Comparison of ENCODE assay signal across 8 cellular contexts in the genomic region with DNA sequence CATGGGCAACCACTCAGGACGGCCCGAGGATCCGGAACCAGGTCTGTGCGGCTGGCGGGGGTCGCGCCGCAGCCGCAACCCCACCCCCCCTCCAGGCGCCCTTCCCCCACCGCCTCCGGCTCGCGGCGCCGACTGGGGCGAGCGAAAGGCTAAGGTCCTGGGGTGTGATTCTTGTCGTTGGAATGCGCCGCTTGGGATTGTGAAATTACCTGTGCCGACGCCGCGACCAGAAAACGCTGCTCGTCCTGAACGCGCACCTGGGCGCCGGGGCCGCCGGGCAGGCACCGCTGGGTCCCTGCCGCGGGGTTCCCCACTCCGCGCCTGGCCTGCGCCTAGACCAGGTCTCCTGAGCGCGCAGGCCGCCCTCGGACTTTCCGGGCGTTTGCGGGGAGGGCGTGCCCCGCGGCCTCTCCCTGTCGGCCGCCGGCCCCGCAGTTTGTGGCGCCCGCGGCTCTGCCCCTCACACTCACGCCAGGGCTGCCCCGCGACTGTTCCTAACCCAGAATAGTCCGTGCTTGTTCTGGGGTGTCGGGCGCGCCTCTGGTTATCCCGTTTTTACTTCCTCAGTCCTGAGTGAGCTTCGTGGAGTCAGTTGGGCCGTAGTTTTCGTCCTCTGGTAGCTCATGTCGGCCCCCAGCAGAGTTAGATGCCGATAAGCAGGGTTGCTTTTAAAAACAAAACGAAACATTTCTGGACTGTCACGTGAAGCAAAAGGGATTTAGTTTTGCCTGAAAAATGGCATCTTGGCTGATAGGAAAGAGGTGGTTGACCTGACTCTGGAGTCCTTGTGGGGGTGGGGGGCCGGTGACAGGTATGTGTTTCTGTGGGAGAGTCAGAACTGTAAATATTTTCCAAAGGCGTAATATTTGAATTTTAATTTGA.
DNase-seq lines count a peak whose midpoint lies in the region; ATAC-seq and TF ChIP-seq lines count a peak whose summit lies in the region.

No MANE protein-coding gene starts in this region.

- H3K9me3 ChIP-seq in Karpas-422 (ENCODE audit: low read length) (no peaks in the 10 kb centered on the region), ovary (no peaks in the 10 kb centered on the region)

- TF ChIP-seq POLR2A in ovary (IDR thresholded peaks at IDR 0.05) = no peak

- H3K27ac Mint-ChIP-seq in glutamatergic neuron (ENCODE audit: unreplicated experiment) = peak overlapping the region; percentile 41

- WGBS in ovary, 3 donors = 1 to 2% (median 1%) methylated on average over 33 to 73 of the region's 73 CpGs

- peak overlapping the region; percentile 81 for H3K4me3 ChIP-seq in GM12875 (ENCODE audit: low read depth, low read length)
- H3K4me3 ChIP-seq in Karpas-422 (ENCODE audit: low read length) = peak overlapping the region; percentile 55; the same call in 1 of the 2 replicates
- peak overlapping the region; percentile 70 for H3K4me3 ChIP-seq in ovary

- ATAC-seq in GM21825 (IDR thresholded peaks at IDR 0.05; ENCODE audit: unreplicated experiment) = peak; percentile 25

- TF ChIP-seq CTCF in GM12875 (IDR thresholded peaks at IDR 0.05; ENCODE audit: borderline replicate concordance, insufficient read depth, low read depth, low read length) = no peak
- TF ChIP-seq CTCF in glutamatergic neuron (IDR thresholded peaks at IDR 0.05; ENCODE audit: partially characterized antibody, unreplicated experiment) = no peak
- no peak for TF ChIP-seq CTCF in ovary (IDR thresholded peaks at IDR 0.05)

- H3K4me1 Mint-ChIP-seq in glutamatergic neuron (ENCODE audit: low read depth, unreplicated experiment) = peaks cover 1% of the 10 kb centered on the region

- H3K36me3 ChIP-seq in Karpas-422 (ENCODE audit: insufficient read depth, low read length) = no peaks in the 10 kb centered on the region
- H3K36me3 ChIP-seq in ovary = no peaks in the 10 kb centered on the region

- no peak for TF ChIP-seq EP300 in ovary (IDR thresholded peaks at IDR 0.05)

- no peaks in the 10 kb centered on the region for H3K36me3 Mint-ChIP-seq in glutamatergic neuron (ENCODE audit: unreplicated experiment)

- H3K27ac ChIP-seq in Karpas-422 (ENCODE audit: low read length) (no peak overlapping the region), ovary (peak overlapping the region; percentile 18 to 74)

- no peak overlapping the region for H2AFZ ChIP-seq in Karpas-422 (ENCODE audit: low read length)

- H3K4me1 ChIP-seq in Karpas-422 (ENCODE audit: low read length) = peaks cover 20% of the 10 kb centered on the region
- H3K4me1 ChIP-seq in ovary (ENCODE audit: insufficient read depth) = peaks cover 12% of the 10 kb centered on the region

- 0 out of 2 replicates have a peak overlapping the region, but pooled peaks have one; percentile 31 for H3K9ac ChIP-seq in Karpas-422 (ENCODE audit: low read length)

- no peaks in the 10 kb centered on the region for H3K9me2 ChIP-seq in Karpas-422 (replicated peaks; ENCODE audit: insufficient read depth, low read length)

- no peaks in the 10 kb centered on the region for H4K20me1 ChIP-seq in Karpas-422 (ENCODE audit: insufficient read depth, low read depth, low read length)

- H3K27me3 Mint-ChIP-seq in glutamatergic neuron (ENCODE audit: unreplicated experiment) = peaks cover 3% of the 10 kb centered on the region

- H3K27me3 ChIP-seq in Karpas-422 (ENCODE audit: low read length) = no peaks in the 10 kb centered on the region
- H3K27me3 ChIP-seq in ovary = no peaks in the 10 kb centered on the region

- intact Hi-C loops in ovary (cut with DNase I) = no loop called here

- H3K4me2 ChIP-seq in Karpas-422 (ENCODE audit: low read depth, low read length, poor library complexity, severe bottlenecking) = peak overlapping the region; percentile 50

- peaks cover 3% of the 10 kb centered on the region for H3K9me3 Mint-ChIP-seq in glutamatergic neuron (ENCODE audit: unreplicated experiment)

- no peaks in the 10 kb centered on the region for H3K79me2 ChIP-seq in Karpas-422 (ENCODE audit: low read length)

- peak overlapping the region; percentile 93 for H3K4me3 Mint-ChIP-seq in glutamatergic neuron (ENCODE audit: unreplicated experiment)

- DNase-seq in Karpas-422 (no peak), activated T-helper 1 cell treated with Interleukin-2 at 50 U/mL for 16 hours (ENCODE audit: low read depth) (peak; percentile 3), glutamatergic neuron (peak; percentile 58), ovary (peak in 3 of 5 donors; percentile 33 to 59 (median 34)), HCEC 1CT (no peak), GOT3 (lab: John Stamatoyannopoulos, UW) (no peak)

Comparison
In these comparisons a context has a peak if more than half of its experiments do, and no peak if none do; other contexts are left out.
1. DNase-seq: peak in activated T-helper 1 cell treated with Interleukin-2 at 50 U/mL for 16 hours (single experiment), glutamatergic neuron (single experiment) and ovary (3 of 5); none in Karpas-422 (single experiment), HCEC 1CT (single experiment) and GOT3 (single experiment).
2. Peak in every context shown above with its lines, with median percentiles within 50 percentile points of each other: H3K4me3 ChIP-seq.